12 cellular contexts compared by ENCODE assay signal in the genomic region with DNA sequence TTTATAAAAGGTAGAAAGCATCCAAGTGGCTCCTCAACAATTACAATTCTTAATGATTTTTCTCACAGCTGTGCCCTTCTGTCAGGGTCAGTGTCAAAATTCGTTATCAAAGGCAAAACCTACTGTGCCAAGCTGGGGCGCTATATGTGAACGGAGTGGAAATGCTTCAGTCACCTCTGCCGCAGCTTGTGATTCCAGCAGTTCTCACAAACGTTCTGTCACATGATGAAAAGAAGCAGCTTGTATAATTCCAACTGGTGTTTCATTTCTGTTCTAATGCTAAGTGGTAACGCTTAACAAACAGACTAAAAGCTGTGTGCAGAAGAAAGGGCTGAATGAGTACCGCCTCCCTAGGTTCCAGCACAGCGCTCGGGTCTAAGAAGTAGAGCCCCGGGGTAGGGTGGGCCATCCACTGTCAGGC. TPM values are rescaled to one million over a fixed set of nuclear protein-coding genes. Genes with fewer than 3 reads are reported as not detected.
DNase-seq lines count a peak whose midpoint lies in the region; ATAC-seq and TF ChIP-seq lines count a peak whose summit lies in the region.
"Had no signal": no experiment of that assay in that cellular context is flagged by ENCODE, and none has a peak within 500 bp of the region (broad histone marks: within the 10 kb centered on the region; RNA-seq: fewer than 3 reads in every experiment).

No MANE protein-coding gene starts in this region.

- peaks cover 3% of the 10 kb centered on the region for H3K27me3 Mint-ChIP-seq in nephron progenitor cell (ENCODE audit: low read depth, poor library complexity)
- H3K27me3 Mint-ChIP-seq: activated CD8-positive, alpha-beta memory T cell treated with anti-CD3 and anti-CD28 coated beads, Interleukin-2, amount 10 ng/mL, durations not matched to agents 7 days and 5 days; stimulated activated memory B cell treated with anti-CD40 and anti-IgM and Interleukin-4, amounts not matched to agents 10 μg/mL and 1 μg/mL and 100 μg/mL, for 72 hours had no signal

- H3K9me3 Mint-ChIP-seq in nephron progenitor cell, result no peaks in the 10 kb centered on the region
- H3K9me3 Mint-ChIP-seq: neural crest cell; stimulated activated memory B cell treated with anti-CD40 and anti-IgM and Interleukin-4, amounts not matched to agents 10 μg/mL and 1 μg/mL and 100 μg/mL, for 72 hours had no signal

- H3K4me3 ChIP-seq in colonic mucosa, result no peak overlapping the region
- no peak overlapping the region for H3K4me3 ChIP-seq in muscle layer of colon (ENCODE audit: low read depth in 1 of 2, low read length in 2 of 2)
- no peak overlapping the region for H3K4me3 ChIP-seq in thyroid gland (replicated peaks in 1 of 3)
- no peak overlapping the region for H3K4me3 ChIP-seq in MG63

- H3K9me3 ChIP-seq in colonic mucosa (no peaks in the 10 kb centered on the region), muscle layer of colon (ENCODE audit: low read length) (no peaks in the 10 kb centered on the region), thyroid gland (no peaks in the 10 kb centered on the region), MG63 (no peaks in the 10 kb centered on the region)

- peaks cover 21% of the 10 kb centered on the region for H3K36me3 Mint-ChIP-seq in nephron progenitor cell (ENCODE audit: low read depth)

- TF ChIP-seq POLR2A in thyroid gland (IDR thresholded peaks at IDR 0.05), result no peak

- TF ChIP-seq CTCF in colonic mucosa (IDR thresholded peaks at IDR 0.05), result no peak
- TF ChIP-seq CTCF in thyroid gland (IDR thresholded peaks at IDR 0.05), result no peak
- no peak for TF ChIP-seq CTCF in nephron progenitor cell (IDR thresholded peaks at IDR 0.05)

- peak overlapping the region; percentile 34 for H3K27ac ChIP-seq in colonic mucosa
- peak overlapping the region; percentile 73 for H3K27ac ChIP-seq in muscle layer of colon (ENCODE audit: low read depth, low read length)
- H3K27ac ChIP-seq in thyroid gland, result peak overlapping the region in 2 of 3 donors; percentile 2 to 45

- no peak overlapping the region for H3K4me3 Mint-ChIP-seq in nephron progenitor cell
- H3K4me3 Mint-ChIP-seq: activated CD8-positive, alpha-beta memory T cell treated with anti-CD3 and anti-CD28 coated beads, Interleukin-2, amount 10 ng/mL, durations not matched to agents 7 days and 5 days; neural crest cell; stimulated activated memory B cell treated with anti-CD40 and anti-IgM and Interleukin-4, amounts not matched to agents 10 μg/mL and 1 μg/mL and 100 μg/mL, for 72 hours had no signal

- DNase-seq in NCI-H2107 treated with DMSO at 0.1 percent for 48 hours (lab: John Stamatoyannopoulos, UW; ENCODE audit: unreplicated experiment), result peak; percentile 6
- DNase-seq in NCI-H2107 (lab: John Stamatoyannopoulos, UW), result no peak
- DNase-seq in colonic mucosa, result no peak
- peak; percentile 47 to 61 for DNase-seq in thyroid gland
- DNase-seq in nephron progenitor cell, result no peak
- no peak for DNase-seq in MG63
- DNase-seq: activated CD8-positive, alpha-beta memory T cell treated with anti-CD3 and anti-CD28 coated beads, Interleukin-2, amount 10 ng/mL, durations not matched to agents 7 days and 5 days; KG1 had no signal

- no peak overlapping the region for H3K27ac Mint-ChIP-seq in nephron progenitor cell
- H3K27ac Mint-ChIP-seq: activated CD8-positive, alpha-beta memory T cell treated with anti-CD3 and anti-CD28 coated beads, Interleukin-2, amount 10 ng/mL, durations not matched to agents 7 days and 5 days; stimulated activated memory B cell treated with anti-CD40 and anti-IgM and Interleukin-4, amounts not matched to agents 10 μg/mL and 1 μg/mL and 100 μg/mL, for 72 hours had no signal

- H3K27me3 ChIP-seq in colonic mucosa (no peaks in the 10 kb centered on the region), muscle layer of colon (ENCODE audit: control insufficient read depth in 1 of 2, insufficient read depth in 2 of 2, low read length in 2 of 2) (no peaks in the 10 kb centered on the region), thyroid gland (no peaks in the 10 kb centered on the region), MG63 (no peaks in the 10 kb centered on the region)

- intact Hi-C loops in colonic mucosa (cut with DNase I), result no loop called here
- intact Hi-C loops in thyroid gland (cut with DNase I), result no loop called here

- H3K4me1 ChIP-seq in colonic mucosa (no peaks in the 10 kb centered on the region), muscle layer of colon (ENCODE audit: insufficient read depth, low read length) (peaks cover 32% of the 10 kb centered on the region), thyroid gland (peaks cover 20 to 27% of the 10 kb centered on the region in 2 donors)

- WGBS in thyroid gland, 2 donors, result 37 to 41% methylated on average over 10 of the region's 10 CpGs

- H3K4me1 Mint-ChIP-seq in nephron progenitor cell, result peaks cover 6% of the 10 kb centered on the region
- H3K4me1 Mint-ChIP-seq: stimulated activated memory B cell treated with anti-CD40 and anti-IgM and Interleukin-4, amounts not matched to agents 10 μg/mL and 1 μg/mL and 100 μg/mL, for 72 hours had no signal

- H3K9ac ChIP-seq in colonic mucosa (ENCODE audit: low read depth in 2 of 2, low read length in 2 of 2), result no peak overlapping the region
- H3K9ac ChIP-seq in muscle layer of colon (ENCODE audit: low read length), result no peak overlapping the region

- ATAC-seq in GM18909 (IDR thresholded peaks at IDR 0.05; ENCODE audit: poor library complexity, unreplicated experiment), result no peak
- ATAC-seq: activated CD8-positive, alpha-beta memory T cell treated with anti-CD3 and anti-CD28 coated beads, Interleukin-2, amount 10 ng/mL, durations not matched to agents 7 days and 5 days had no signal

- H3K36me3 ChIP-seq in colonic mucosa (no peaks in the 10 kb centered on the region), muscle layer of colon (ENCODE audit: insufficient read depth, low read length) (no peaks in the 10 kb centered on the region), thyroid gland (no peaks in the 10 kb centered on the region), MG63 (no peaks in the 10 kb centered on the region)

RNA-seq across cellular contexts. Expression of a gene that starts 14.2 kb away (rescaled TPM):
- 1 to 10 TPM; 1.3 to 1.4 TPM for total RNA-seq in colonic mucosa
- total RNA-seq in thyroid gland, result 1 to 10 TPM; 1.3 to 3.2 (median 2.5) TPM
- 3.0 and 6.6 TPM in 2 replicates for total RNA-seq in MG63 (2014; rRNA removed; shearing (Covaris generic); ENCODE audit: low replicate concordance)

RNA-seq across cellular contexts. Expression of a gene that starts 45.0 kb away (rescaled TPM):
- total RNA-seq in colonic mucosa, result 10 to 100 TPM; 34.2 to 36.7 TPM
- 10 to 100 TPM; 61.5 to 79.7 (median 68.2) TPM for total RNA-seq in thyroid gland
- total RNA-seq in MG63 (2014; rRNA removed; shearing (Covaris generic); ENCODE audit: low replicate concordance), result 15.5 and 22.7 TPM in 2 replicates

Comparison
In these comparisons a context has a peak if more than half of its experiments do, and no peak if none do; other contexts are left out.
1. DNase-seq: peak in NCI-H2107 treated with DMSO at 0.1 percent for 48 hours (single experiment) and thyroid gland (2 of 2); none in NCI-H2107 (single experiment), colonic mucosa (single experiment), nephron progenitor cell (single experiment) and MG63 (single experiment).
2. Peak in every context shown above with its lines, with median percentiles within 50 percentile points of each other: H3K27ac ChIP-seq.